In the genomic region with DNA sequence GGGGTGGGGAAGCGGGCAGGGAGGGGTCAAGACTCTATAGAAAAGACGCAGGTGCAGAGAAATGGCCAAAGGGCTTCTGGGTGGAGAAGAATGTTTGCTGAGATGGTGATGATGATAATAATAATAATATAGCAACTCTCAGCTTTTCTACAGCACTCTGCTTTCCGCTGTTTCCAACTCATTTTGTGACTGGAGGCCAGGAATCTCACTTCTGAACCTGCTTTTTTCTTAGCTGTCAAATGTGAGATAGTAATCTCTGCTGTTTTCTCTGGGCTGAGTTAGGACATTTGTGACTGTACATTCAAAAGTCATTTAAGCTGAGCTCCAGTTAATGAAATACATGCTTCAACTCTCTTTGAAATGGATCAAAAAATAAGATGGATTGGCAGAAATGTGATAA, we compare ENCODE assay signal across 11 cellular contexts. TPM values are rescaled to one million over a fixed set of nuclear protein-coding genes. Genes with fewer than 3 reads are reported as not detected.
DNase-seq lines count a peak whose midpoint lies in the region; ATAC-seq and TF ChIP-seq lines count a peak whose summit lies in the region.
"Had no signal": no experiment of that assay in that cellular context is flagged by ENCODE, and none has a peak within 500 bp of the region (broad histone marks: within the 10 kb centered on the region; RNA-seq: fewer than 3 reads in every experiment).

No MANE protein-coding gene starts in this region.

- H3K36me3 ChIP-seq in IMR-90 (ENCODE audit: control insufficient read depth, insufficient read depth, low read length): peaks cover 4% of the 10 kb centered on the region; the same call in 1 of the 2 replicates
- no peaks in the 10 kb centered on the region for H3K36me3 ChIP-seq in neural cell (ENCODE audit: insufficient read depth, low read length)
- no peaks in the 10 kb centered on the region for H3K36me3 ChIP-seq in thyroid gland

- no peak overlapping the region for H3K56ac ChIP-seq in IMR-90 (ENCODE audit: extremely low read depth, insufficient read depth, low read length)

- H2AK5ac ChIP-seq in IMR-90 (ENCODE audit: low read depth, low read length): peak overlapping the region; percentile 79

- H3K4me1 ChIP-seq in IMR-90 (ENCODE audit: control insufficient read depth, insufficient read depth, low read length): peaks cover 26% of the 10 kb centered on the region
- H3K4me1 ChIP-seq in thyroid gland: peaks cover 39 to 57% of the 10 kb centered on the region in 2 donors

- no peak overlapping the region for H3K18ac ChIP-seq in IMR-90 (ENCODE audit: low read depth, low read length)

- BruUV-seq in IMR-90 (replicated peaks; lab: Mats Ljungman, UMichigan): no TSS peak

- no peaks in the 10 kb centered on the region for H3K27me3 ChIP-seq in IMR-90 (ENCODE audit: control insufficient read depth, insufficient read depth, low read length)
- no peaks in the 10 kb centered on the region for H3K27me3 ChIP-seq in neural cell (ENCODE audit: insufficient read depth, low read depth, low read length)
- no peaks in the 10 kb centered on the region for H3K27me3 ChIP-seq in thyroid gland

- H4K91ac ChIP-seq in IMR-90 (ENCODE audit: insufficient read depth, low read depth, low read length): no peak overlapping the region

- intact Hi-C loops in IMR-90 (cut with micrococcal nuclease): loop anchor here (1.0 to 2.0 kb wide), 2 partner anchors 22 to 44 kb away; no protein-coding TSS in a partner anchor
- intact Hi-C loops in thyroid gland (cut with DNase I): no loop called here

- TF ChIP-seq POLR2A in IMR-90 (IDR thresholded peaks at IDR 0.05; ENCODE audit: low read depth, low read length) (no peak), thyroid gland (IDR thresholded peaks at IDR 0.05) (no peak)

- ATAC-seq in IMR-90 (ENCODE audit: low read depth): no peak

- H3K23ac ChIP-seq in IMR-90 (ENCODE audit: low read depth, low read length): no peak overlapping the region

- DNase-seq in IMR-90 (no peak), coronary artery (ENCODE audit: low spot score) (no peak), thyroid gland (no peak), putamen (ENCODE audit: low spot score) (no peak), NCI-H524 (lab: John Stamatoyannopoulos, UW) (no peak), SW 1271 (lab: John Stamatoyannopoulos, UW) (no peak)
- DNase-seq: activated CD4-positive, alpha-beta T cell treated with anti-CD3 and anti-CD28 coated beads, Interleukin-2, amount 50 U/mL, for 4 hours; activated gamma-delta T cell; stimulated activated CD4-positive, alpha-beta T cell treated with anti-CD3 and anti-CD28 coated beads, Interleukin-2, amount 100 ng/mL, for 48 hours had no signal

- peaks cover 5 to 78% of the 10 kb centered on the region in 2 experiments; a peak in 3 of 4 replicates for H3K79me1 ChIP-seq in IMR-90 (ENCODE audit: low read depth in 1 of 2, low read length in 2 of 2)

- POLR2A ChIA-PET in IMR-90 (lab: Charles Lee; ENCODE audit: unreplicated experiment): no interaction called here

- H3K4me3 ChIP-seq in IMR-90 (ENCODE audit: insufficient read depth, low read depth, low read length) (no peak overlapping the region), coronary artery (peak overlapping the region; percentile 99), neural cell (ENCODE audit: low read length) (peak overlapping the region; percentile 33), thyroid gland (replicated peaks in 1 of 3) (peak overlapping the region in 1 of 3 donors; percentile 77)

- peak overlapping the region; percentile 83 for H2AK9ac ChIP-seq in IMR-90 (replicated peaks; ENCODE audit: low read depth, low read length, poor library complexity)

- H3K27ac ChIP-seq in IMR-90 (ENCODE audit: insufficient read depth, low read length) (0 out of 2 replicates have a peak overlapping the region, but pooled peaks have one; percentile 27), coronary artery (peak overlapping the region; percentile 93 to 99), neural cell (ENCODE audit: low read length) (no peak overlapping the region), thyroid gland (peak overlapping the region; percentile 96 to 99 (median 97))

- H3K9me3 ChIP-seq in IMR-90 (ENCODE audit: control insufficient read depth, insufficient read depth, low read length) (no peaks in the 10 kb centered on the region), neural cell (ENCODE audit: low read length) (no peaks in the 10 kb centered on the region), thyroid gland (no peaks in the 10 kb centered on the region)

- H3K14ac ChIP-seq in IMR-90 (replicated peaks; ENCODE audit: low read depth, low read length): 0 out of 2 replicates have a peak overlapping the region, but pooled peaks have one; percentile 66

- TF ChIP-seq CTCF in IMR-90 (conservative IDR thresholded peaks at IDR 0.05; ENCODE audit: low read depth, low read length) (no peak), coronary artery (IDR thresholded peaks at IDR 0.05) (no peak), neural cell (IDR thresholded peaks at IDR 0.05; ENCODE audit: poor library complexity, severe bottlenecking) (no peak), thyroid gland (IDR thresholded peaks at IDR 0.05) (no peak)

- H3K9ac ChIP-seq in IMR-90 (ENCODE audit: low read depth, low read length) (no peak overlapping the region), neural cell (ENCODE audit: low read length) (no peak overlapping the region)

- 0 out of 2 replicates have a peak overlapping the region, but pooled peaks have one; percentile 39 for H2BK120ac ChIP-seq in IMR-90 (ENCODE audit: low read depth, low read length)

- TF ChIP-seq RAD21 in IMR-90 (IDR thresholded peaks at IDR 0.05; ENCODE audit: low read length) (no peak), neural cell (conservative IDR thresholded peaks at IDR 0.05) (no peak)

- no CpG with 5 or more reads among the region's 3 CpGs for WGBS in IMR-90 (ENCODE audit: extremely low coverage in 2 of 2, insufficient read length in 1 of 2), 2 experiments
- 50 to 56% methylated on average over 3 of the region's 3 CpGs for WGBS in thyroid gland, 2 donors

- no peak overlapping the region for H4K8ac ChIP-seq in IMR-90 (ENCODE audit: low read depth in 2 of 2, low read length in 2 of 2)

- in situ Hi-C loops in IMR-90 (cut with MboI; ENCODE audit: low sequenced_read_pairs): no loop called here

- peaks cover 24% of the 10 kb centered on the region for H3K9me1 ChIP-seq in IMR-90 (ENCODE audit: insufficient read depth, low read length)

- H2AFZ ChIP-seq in IMR-90 (replicated peaks; ENCODE audit: low read length, poor library complexity) (no peak overlapping the region), neural cell (ENCODE audit: low read depth, low read length) (no peak overlapping the region)

- no peak overlapping the region for H2BK5ac ChIP-seq in IMR-90 (ENCODE audit: low read depth, low read length, poor library complexity, severe bottlenecking)

- no peaks in the 10 kb centered on the region for H3K9me2 ChIP-seq in neural cell (ENCODE audit: insufficient read depth, low read length)

- H3K4me2 ChIP-seq in IMR-90 (ENCODE audit: low read depth, low read length) (peak overlapping the region; percentile 49; the same call in 1 of the 2 replicates), neural cell (ENCODE audit: low read length) (no peak overlapping the region)

- peak overlapping the region; percentile 37; the same call in 1 of the 2 replicates for H3K4ac ChIP-seq in IMR-90 (ENCODE audit: low read depth, low read length)

- H2BK15ac ChIP-seq in IMR-90 (ENCODE audit: low read depth, low read length): no peak overlapping the region

- dilution Hi-C loops in IMR-90 (cut with HindIII; ENCODE audit: low sequenced_read_pairs, unreplicated experiment): no loop called here

- no peak overlapping the region for H2BK20ac ChIP-seq in IMR-90 (ENCODE audit: low read depth, low read length)

- no peaks in the 10 kb centered on the region for H3F3A ChIP-seq in neural cell (ENCODE audit: insufficient read depth, low read length, poor library complexity, severe bottlenecking)

- H4K20me1 ChIP-seq in IMR-90 (ENCODE audit: insufficient read depth, low read length) (peaks cover 59% of the 10 kb centered on the region), neural cell (ENCODE audit: insufficient read depth) (no peaks in the 10 kb centered on the region)

- TF ChIP-seq EP300 in neural cell (conservative IDR thresholded peaks at IDR 0.05; ENCODE audit: poor library complexity, severe bottlenecking): no peak

- H4K5ac ChIP-seq in IMR-90 (ENCODE audit: low read depth, low read length): no peak overlapping the region

- no peaks in the 10 kb centered on the region for H3K79me2 ChIP-seq in neural cell (replicated peaks; ENCODE audit: insufficient read depth, low read length)

- CTCF ChIA-PET in IMR-90 (lab: Yijun Ruan, JAX): interaction anchor here (0.8 kb wide), 1 partner anchor 57 kb away, joined by 4 read pairs; no protein-coding TSS in a partner anchor

TF ChIP-seq in IMR-90, 13 proteins besides CTCF, POLR2A, EP300 and RAD21 (continues in another document):
- TF ChIP-seq NFE2L2 (IDR thresholded peaks at IDR 0.05; ENCODE audit: low read depth, low read length) (no peak), CHD1 (IDR thresholded peaks at IDR 0.05; ENCODE audit: low read depth, low read length) (no peak), MAZ (IDR thresholded peaks at IDR 0.05; ENCODE audit: borderline replicate concordance, low read depth, low read length) (no peak)

TF ChIP-seq in neural cell, 6 proteins besides CTCF, POLR2A, EP300 and RAD21 (continues in another document):
- TF ChIP-seq MXI1 (conservative IDR thresholded peaks at IDR 0.05; ENCODE audit: poor library complexity, severe bottlenecking): no peak
- TF ChIP-seq POLR2AphosphoS5 (IDR thresholded peaks at IDR 0.05): no peak
- TF ChIP-seq TAF1 (IDR thresholded peaks at IDR 0.05; ENCODE audit: low read depth): no peak
- TF ChIP-seq EZH2 (IDR thresholded peaks at IDR 0.05; ENCODE audit: borderline replicate concordance, insufficient read depth, low read length, poor library complexity, severe bottlenecking): no peak

RNA-seq across cellular contexts. Expression of a gene that starts 58.4 kb away (rescaled TPM):
- total RNA-seq in IMR-90 (2012; rRNA removed) (41.9 and 45.2 TPM in 2 replicates), thyroid gland (100 to 1,000 TPM; 169 to 316 (median 229) TPM)
- polyA plus RNA-seq in IMR-90 (2012; rRNA removed) (40.3 and 41.1 TPM in 2 replicates), neural cell (1.5 and 2.1 TPM in 2 replicates)
- 17.3 and 23.8 TPM in 2 replicates for polyA plus RNA-seq in IMR-90 (2012; cell fraction: cytosol; rRNA removed)
- 68.3 and 71.1 TPM in 2 replicates for polyA plus RNA-seq in IMR-90 (2012; cell fraction: nucleus; rRNA removed; ENCODE audit: low replicate concordance)
- 8.8 and 9.7 TPM in 2 replicates for polyA minus RNA-seq in neural cell
- total RNA-seq: OCI-LY7 had no signal
